Comparison of ENCODE assay signal across 12 cellular contexts in the genomic region with DNA sequence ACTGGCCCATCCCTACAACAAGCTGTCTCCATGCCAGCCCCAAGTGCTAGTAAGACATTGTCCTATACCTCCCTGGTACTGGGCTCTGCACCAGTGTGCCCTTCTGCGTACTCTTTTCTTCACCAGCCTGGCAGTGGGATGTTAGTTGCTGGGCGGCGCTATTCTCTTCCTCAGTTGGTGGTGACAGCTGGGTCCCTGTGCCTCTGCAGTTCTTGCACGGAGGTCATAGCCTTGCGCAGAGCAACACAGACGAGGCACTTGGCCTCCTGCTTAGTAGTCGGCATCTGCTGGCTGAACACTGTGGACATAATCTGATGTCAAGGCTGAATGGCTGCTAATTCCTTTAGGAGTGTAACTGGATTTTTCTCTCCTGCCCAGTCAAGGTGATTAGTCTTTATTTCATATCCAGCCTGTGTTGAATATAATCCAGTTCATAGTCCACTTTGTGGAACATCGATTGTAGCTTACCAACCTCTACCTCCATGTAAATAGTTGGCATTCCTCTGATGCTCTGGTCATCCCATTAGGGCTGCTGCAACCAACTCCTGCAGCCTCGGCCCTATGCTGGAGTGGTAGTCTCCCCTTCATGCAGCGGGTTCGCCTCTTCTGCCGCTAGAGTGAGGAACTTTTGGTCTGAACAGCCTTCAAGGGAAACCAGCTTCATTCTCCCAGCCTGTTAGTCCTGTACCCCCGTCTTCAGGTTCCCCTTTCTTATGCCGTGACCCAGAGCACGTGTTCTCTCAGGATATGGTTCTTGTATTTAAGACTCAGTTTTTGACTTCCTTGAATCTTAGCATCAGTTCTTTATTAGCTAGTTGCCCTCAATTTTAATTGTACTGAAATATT. TPM values are rescaled to one million over a fixed set of nuclear protein-coding genes. Genes with fewer than 3 reads are reported as not detected.
A peak's percentile ranks its signal among the peaks of the same experiment; 100 is the strongest.
DNase-seq lines count a peak whose midpoint lies in the region; ATAC-seq and TF ChIP-seq lines count a peak whose summit lies in the region.
"Had no signal": no experiment of that assay in that cellular context is flagged by ENCODE, and none has a peak within 500 bp of the region (broad histone marks: within the 10 kb centered on the region; RNA-seq: fewer than 3 reads in every experiment).

No MANE protein-coding gene starts in this region.

- H3K27me3 ChIP-seq in DOHH2 (ENCODE audit: control insufficient read depth, low read length) (no peaks in the 10 kb centered on the region), mesendoderm (ENCODE audit: insufficient read depth, low read length, poor library complexity) (no peaks in the 10 kb centered on the region)
- H3K27me3 ChIP-seq: SJSA1 had no signal

- no peak overlapping the region for H3K9ac ChIP-seq in mesendoderm (ENCODE audit: low read length)

- H3K79me2 ChIP-seq in DOHH2 (ENCODE audit: control insufficient read depth, low read length): peaks cover 8% of the 10 kb centered on the region; the same call in 1 of the 2 replicates
- no peaks in the 10 kb centered on the region for H3K79me2 ChIP-seq in mesendoderm (ENCODE audit: control insufficient read depth, insufficient read depth, low read length)

- H3K27ac ChIP-seq in DOHH2 (ENCODE audit: low read depth, low read length) (peak overlapping the region; percentile 15; the same call in 1 of the 2 replicates), mesendoderm (ENCODE audit: low read depth, low read length) (no peak overlapping the region)
- H3K27ac ChIP-seq: SJSA1 had no signal

- H3K9me2 ChIP-seq in DOHH2 (replicated peaks; ENCODE audit: control insufficient read depth, low read length): no peaks in the 10 kb centered on the region

- H3K79me1 ChIP-seq in mesendoderm (ENCODE audit: low read length): peaks cover 9% of the 10 kb centered on the region

- H2BK120ac ChIP-seq in mesendoderm (ENCODE audit: low read depth, low read length): no peak overlapping the region

- no peak overlapping the region for H3K18ac ChIP-seq in mesendoderm (ENCODE audit: low read length)

- no peaks in the 10 kb centered on the region for H4K20me1 ChIP-seq in DOHH2 (ENCODE audit: control insufficient read depth, insufficient read depth, low read depth, low read length)

- DNase-seq in T-helper 17 cell (no peak), mucosa of gallbladder (ENCODE audit: low spot score) (peak; percentile 42), mesendoderm (no peak)
- no peak for DNase-seq in stimulated activated naive CD4-positive, alpha-beta T cell treated with Interleukin-2 at 50 U/mL for 16 hours (lab: John Stamatoyannopoulos, UW)
- DNase-seq: DND-41, NCI-H187, right cardiac atrium had no signal

- no peaks in the 10 kb centered on the region for H3F3A ChIP-seq in DOHH2 (ENCODE audit: control insufficient read depth, insufficient read depth)

- peak overlapping the region; percentile 37 for H3K4me3 ChIP-seq in DOHH2 (ENCODE audit: low read length)
- H3K4me3 ChIP-seq in mesendoderm (ENCODE audit: low read length): no peak overlapping the region
- H3K4me3 ChIP-seq: SJSA1 had no signal

- H3K27ac Mint-ChIP-seq in T-helper 17 cell: peak overlapping the region; percentile 87

- H2AK5ac ChIP-seq in mesendoderm (ENCODE audit: low read length): no peak overlapping the region

- H2BK5ac ChIP-seq in mesendoderm (ENCODE audit: low read length): no peak overlapping the region

- peak; percentile 48 for ATAC-seq in GM21515 (IDR thresholded peaks at IDR 0.05; ENCODE audit: unreplicated experiment)
- ATAC-seq in T-helper 17 cell: peak; percentile 46
- ATAC-seq in GM18870 (IDR thresholded peaks at IDR 0.05; ENCODE audit: unreplicated experiment): no peak
- ATAC-seq in GM19023 (IDR thresholded peaks at IDR 0.05; ENCODE audit: unreplicated experiment): no peak

- no peak overlapping the region for H2BK15ac ChIP-seq in mesendoderm (replicated peaks; ENCODE audit: low read depth)

- H3K4me2 ChIP-seq in DOHH2 (ENCODE audit: low read length) (peak overlapping the region; percentile 32), mesendoderm (ENCODE audit: low read length) (no peak overlapping the region)

- no peak overlapping the region for H4K8ac ChIP-seq in mesendoderm (ENCODE audit: low read depth, low read length)

- peaks cover 19% of the 10 kb centered on the region for H3K4me1 ChIP-seq in DOHH2 (ENCODE audit: control insufficient read depth, low read length)
- H3K4me1 ChIP-seq in mesendoderm (ENCODE audit: control insufficient read depth, low read depth, low read length): peaks cover 2% of the 10 kb centered on the region
- H3K4me1 ChIP-seq: SJSA1 had no signal

- peak overlapping the region; percentile 75 for H3K4me3 Mint-ChIP-seq in T-helper 17 cell

- WGBS in mesendoderm (ENCODE audit: extremely low coverage, insufficient coverage, low lambda C conversion rate): no CpG with 5 or more reads among the region's 15 CpGs

- H4K5ac ChIP-seq in mesendoderm (ENCODE audit: low read length): no peak overlapping the region

- TF ChIP-seq CTCF in DOHH2 (IDR thresholded peaks at IDR 0.05; ENCODE audit: low read depth, low read length, poor library complexity, severe bottlenecking): no peak

- peaks cover 56% of the 10 kb centered on the region for H3K36me3 ChIP-seq in DOHH2 (ENCODE audit: control insufficient read depth, low read length)
- no peaks in the 10 kb centered on the region for H3K36me3 ChIP-seq in mesendoderm (ENCODE audit: control insufficient read depth, insufficient read depth, low read length)

- H3K36me3 Mint-ChIP-seq in T-helper 17 cell (ENCODE audit: low read depth): peaks cover 7% of the 10 kb centered on the region

- H3K4me1 Mint-ChIP-seq in T-helper 17 cell: peaks cover 36% of the 10 kb centered on the region

- H3K23ac ChIP-seq in mesendoderm (ENCODE audit: low read length): no peak overlapping the region

- no peaks in the 10 kb centered on the region for H3K9me3 ChIP-seq in DOHH2 (ENCODE audit: control insufficient read depth, insufficient read depth, low read length)
- no peaks in the 10 kb centered on the region for H3K9me3 ChIP-seq in T-helper 17 cell (ENCODE audit: control insufficient read depth, low read length, poor library complexity, severe bottlenecking)
- H3K9me3 ChIP-seq: SJSA1 had no signal

- no peak overlapping the region for H3K4ac ChIP-seq in mesendoderm (ENCODE audit: low read depth, low read length)

- no peak overlapping the region for H3K56ac ChIP-seq in mesendoderm (ENCODE audit: low read length)

- no peaks in the 10 kb centered on the region for H3K27me3 Mint-ChIP-seq in T-helper 17 cell

RNA-seq across cellular contexts. Expression of a gene that starts 32.9 kb away (rescaled TPM):
- total RNA-seq in T-helper 17 cell: 10 to 100 TPM; 33.7 to 42.1 TPM
- total RNA-seq in mucosa of gallbladder: 146 TPM
- 36.1 TPM for polyA plus RNA-seq in mesendoderm (2013, experiment 1 of 2)
- polyA plus RNA-seq in mesendoderm (2013, experiment 2 of 2): 35.4 TPM

RNA-seq across cellular contexts. Expression of a gene that starts 33.3 kb away (rescaled TPM):
- total RNA-seq in T-helper 17 cell: 10 to 100 TPM; 30.1 to 46.4 TPM
- total RNA-seq in mucosa of gallbladder: 45.6 TPM
- 2.1 TPM for polyA plus RNA-seq in mesendoderm (2013, experiment 1 of 2)
- 2.1 TPM for polyA plus RNA-seq in mesendoderm (2013, experiment 2 of 2)

Comparison
In these comparisons a context has a peak if more than half of its experiments do, and no peak if none do; other contexts are left out.
1. ATAC-seq: peak in GM21515 (single experiment) and T-helper 17 cell (single experiment); none in GM18870 (single experiment) and GM19023 (single experiment).